In the genomic region with DNA sequence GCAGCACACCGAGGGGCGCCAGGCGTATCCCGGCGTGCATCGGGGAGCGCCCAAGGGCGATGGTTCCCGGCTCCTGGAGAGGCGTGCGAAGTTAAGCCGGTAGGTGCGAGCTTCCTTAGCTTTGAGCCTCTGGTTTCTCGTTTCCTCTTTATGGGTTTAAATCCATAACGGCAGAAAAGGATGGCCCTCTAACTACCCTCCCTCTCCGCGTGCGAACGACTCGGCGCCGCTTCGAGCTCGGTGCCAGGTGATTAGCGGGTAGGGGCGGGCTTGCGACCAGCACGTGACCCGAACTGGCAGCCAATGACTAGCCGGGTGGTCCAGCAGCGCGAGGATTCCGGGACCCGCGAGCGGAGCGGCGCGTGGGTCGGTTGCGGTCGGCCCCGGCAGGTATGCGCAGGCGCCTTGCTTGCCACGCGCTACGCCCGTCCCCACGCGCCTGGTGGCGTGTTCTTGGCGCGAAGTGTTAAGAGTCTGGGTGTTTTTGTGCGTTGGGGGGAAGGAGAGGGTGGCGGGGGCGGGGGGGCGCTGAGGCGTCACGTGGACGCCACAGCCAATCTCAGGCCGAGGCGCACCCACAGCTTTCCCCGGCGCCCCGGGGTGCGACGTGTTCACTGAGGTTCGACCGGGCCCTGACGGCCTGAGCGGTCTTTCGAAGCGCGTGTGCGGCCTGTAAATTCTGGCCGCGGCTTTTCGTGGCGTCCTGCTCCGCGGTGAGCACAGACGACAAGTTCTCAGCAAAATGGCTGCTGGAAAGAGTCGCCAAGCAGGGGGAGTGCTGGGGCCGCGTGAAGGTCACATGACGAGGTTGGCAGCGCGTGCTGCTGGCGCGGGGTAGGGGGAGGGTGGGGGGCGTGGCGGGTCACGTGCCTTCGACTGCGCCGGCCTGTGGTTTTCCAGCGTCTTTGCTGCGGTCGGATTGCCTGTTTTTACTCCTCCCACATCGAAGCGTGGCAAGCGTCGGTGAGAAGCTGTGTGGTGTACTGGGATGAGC, we compare ENCODE assay signal across 1 cellular context.
TF ChIP-seq lines count a peak whose summit lies in the region.

No MANE protein-coding gene starts in this region.

TF ChIP-seq in HepG2, 621 proteins besides CTCF, POLR2A, EP300 and RAD21 (continued from another document and continues in another):
- TF ChIP-seq SMARCE1 (IDR thresholded peaks at IDR 0.05; ENCODE audit: borderline replicate concordance): no peak
- TF ChIP-seq HNRNPLL (IDR thresholded peaks at IDR 0.05; ENCODE audit: low read depth, low read length, poor library complexity, severe bottlenecking): peak; percentile 59
- TF ChIP-seq YEATS2 (CRISPR knock-in tag; IDR thresholded peaks at IDR 0.05; ENCODE audit: borderline replicate concordance): peak; percentile 83
- peak; percentile 70; the same call in 1 of the 2 replicates for TF ChIP-seq ELF3 (CRISPR knock-in tag; IDR thresholded peaks at IDR 0.05)
- TF ChIP-seq, protein P1, sequence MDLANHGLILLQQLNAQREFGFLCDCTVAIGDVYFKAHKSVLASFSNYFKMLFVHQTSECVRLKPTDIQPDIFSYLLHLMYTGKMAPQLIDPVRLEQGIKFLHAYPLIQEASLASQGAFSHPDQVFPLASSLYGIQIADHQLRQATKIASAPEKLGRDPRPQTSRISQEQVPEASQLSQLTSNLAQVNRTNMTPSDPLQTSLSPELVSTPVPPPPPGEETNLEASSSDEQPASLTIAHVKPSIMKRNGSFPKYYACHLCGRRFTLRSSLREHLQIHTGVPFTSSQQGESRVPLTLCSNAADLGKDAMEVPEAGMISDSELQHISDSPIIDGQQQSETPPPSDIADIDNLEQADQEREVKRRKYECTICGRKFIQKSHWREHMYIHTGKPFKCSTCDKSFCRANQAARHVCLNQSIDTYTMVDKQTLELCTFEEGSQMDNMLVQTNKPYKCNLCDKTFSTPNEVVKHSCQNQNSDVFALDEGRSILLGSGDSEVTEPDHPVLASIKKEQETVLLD (CRISPR knock-in tag; IDR thresholded peaks at IDR 0.05; ENCODE audit: low read depth): peak; percentile 94
- TF ChIP-seq, protein P2, sequence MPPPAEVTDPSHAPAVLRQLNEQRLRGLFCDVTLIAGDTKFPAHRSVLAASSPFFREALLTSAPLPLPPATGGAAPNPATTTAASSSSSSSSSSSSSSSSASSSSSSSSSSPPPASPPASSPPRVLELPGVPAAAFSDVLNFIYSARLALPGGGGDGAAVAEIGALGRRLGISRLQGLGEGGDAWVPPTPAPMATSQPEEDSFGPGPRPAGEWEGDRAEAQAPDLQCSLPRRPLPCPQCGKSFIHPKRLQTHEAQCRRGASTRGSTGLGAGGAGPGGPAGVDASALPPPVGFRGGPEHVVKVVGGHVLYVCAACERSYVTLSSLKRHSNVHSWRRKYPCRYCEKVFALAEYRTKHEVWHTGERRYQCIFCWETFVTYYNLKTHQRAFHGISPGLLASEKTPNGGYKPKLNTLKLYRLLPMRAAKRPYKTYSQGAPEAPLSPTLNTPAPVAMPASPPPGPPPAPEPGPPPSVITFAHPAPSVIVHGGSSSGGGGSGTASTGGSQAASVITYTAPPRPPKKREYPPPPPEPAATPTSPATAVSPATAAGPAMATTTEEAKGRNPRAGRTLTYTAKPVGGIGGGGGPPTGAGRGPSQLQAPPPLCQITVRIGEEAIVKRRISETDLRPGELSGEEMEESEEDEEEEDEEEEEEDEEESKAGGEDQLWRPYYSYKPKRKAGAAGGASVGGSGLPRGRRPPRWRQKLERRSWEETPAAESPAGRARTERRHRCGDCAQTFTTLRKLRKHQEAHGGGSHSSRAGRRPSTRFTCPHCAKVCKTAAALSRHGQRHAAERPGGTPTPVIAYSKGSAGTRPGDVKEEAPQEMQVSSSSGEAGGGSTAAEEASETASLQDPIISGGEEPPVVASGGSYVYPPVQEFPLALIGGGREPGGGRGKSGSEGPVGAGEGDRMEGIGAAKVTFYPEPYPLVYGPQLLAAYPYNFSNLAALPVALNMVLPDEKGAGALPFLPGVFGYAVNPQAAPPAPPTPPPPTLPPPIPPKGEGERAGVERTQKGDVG (CRISPR knock-in tag; IDR thresholded peaks at IDR 0.05; ENCODE audit: borderline replicate concordance): peak; percentile 98; the same call in 1 of the 2 replicates
- peak; percentile 96 for TF ChIP-seq ZNF672 (CRISPR knock-in tag; IDR thresholded peaks at IDR 0.05)
- TF ChIP-seq MAF1 (CRISPR knock-in tag; IDR thresholded peaks at IDR 0.05; ENCODE audit: borderline replicate concordance): peak; percentile 67; the same call in 1 of the 2 replicates
- peak; percentile 94 for TF ChIP-seq JUNB (CRISPR knock-in tag; IDR thresholded peaks at IDR 0.05; ENCODE audit: borderline replicate concordance)
- peak; percentile 95; the same call in 1 of the 2 replicates for TF ChIP-seq ZNF552 (CRISPR knock-in tag; IDR thresholded peaks at IDR 0.05; ENCODE audit: borderline replicate concordance)
- no peak for TF ChIP-seq MBD4 (IDR thresholded peaks at IDR 0.05; ENCODE audit: borderline replicate concordance, low read length)
- TF ChIP-seq CBX2 (IDR thresholded peaks at IDR 0.05; ENCODE audit: low read depth, low read length): no peak
- TF ChIP-seq CBX2 (CRISPR knock-in tag; IDR thresholded peaks at IDR 0.05; ENCODE audit: low read depth): 0 out of 2 replicates have a peak, but pooled peaks have one; percentile 87
- TF ChIP-seq GTF2F1 (IDR thresholded peaks at IDR 0.05; ENCODE audit: low read length): no peak; the same call in 1 of the 2 replicates
- TF ChIP-seq CREBL2 (CRISPR knock-in tag; IDR thresholded peaks at IDR 0.05; ENCODE audit: borderline replicate concordance): peak; percentile 97
- 0 out of 2 replicates have a peak, but pooled peaks have one; percentile 35 for TF ChIP-seq MTA1 (CRISPR knock-in tag; IDR thresholded peaks at IDR 0.05; ENCODE audit: borderline replicate concordance)
- peak; percentile 62 for TF ChIP-seq HIC2 (CRISPR knock-in tag; IDR thresholded peaks at IDR 0.05; ENCODE audit: low read depth)
- peak; percentile 98 for TF ChIP-seq ZNF225 (CRISPR knock-in tag; IDR thresholded peaks at IDR 0.05)
- TF ChIP-seq ZNF614 (CRISPR knock-in tag; IDR thresholded peaks at IDR 0.05; ENCODE audit: borderline replicate concordance): 0 out of 2 replicates have a peak, but pooled peaks have one; percentile 70
- TF ChIP-seq, protein P3, sequence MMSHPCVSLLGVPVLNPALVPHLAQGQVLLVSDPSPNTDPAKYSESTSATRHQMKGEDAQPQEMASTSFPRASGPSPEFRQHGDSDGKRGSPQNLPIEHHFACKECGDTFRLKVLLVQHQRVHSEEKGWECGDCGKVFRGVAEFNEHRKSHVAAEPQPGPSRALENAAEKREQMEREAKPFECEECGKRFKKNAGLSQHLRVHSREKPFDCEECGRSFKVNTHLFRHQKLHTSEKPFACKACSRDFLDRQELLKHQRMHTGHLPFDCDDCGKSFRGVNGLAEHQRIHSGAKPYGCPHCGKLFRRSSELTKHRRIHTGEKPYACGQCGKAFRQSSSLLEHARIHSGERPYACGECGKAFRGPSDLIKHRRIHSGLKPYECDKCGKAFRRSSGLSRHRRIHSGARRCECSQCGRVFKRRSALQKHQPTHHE (CRISPR knock-in tag; IDR thresholded peaks at IDR 0.05; ENCODE audit: borderline replicate concordance): peak; percentile 95; the same call in 1 of the 2 replicates
- TF ChIP-seq KMT2B (CRISPR knock-in tag; IDR thresholded peaks at IDR 0.05): peak; percentile 95
- TF ChIP-seq ETV5 (CRISPR knock-in tag; IDR thresholded peaks at IDR 0.05; ENCODE audit: borderline replicate concordance): peak; percentile 30; the same call in 1 of the 2 replicates
- 0 out of 2 replicates have a peak, but pooled peaks have one; percentile 62 for TF ChIP-seq ZNF3 (CRISPR knock-in tag; IDR thresholded peaks at IDR 0.05)
- TF ChIP-seq HNF4G (IDR thresholded peaks at IDR 0.05; ENCODE audit: borderline replicate concordance, low read depth, low read length): no peak
- TF ChIP-seq HNF4G (CRISPR knock-in tag; IDR thresholded peaks at IDR 0.05; ENCODE audit: borderline replicate concordance, low read depth): no peak; the same call in 1 of the 2 replicates
- TF ChIP-seq, protein P4, sequence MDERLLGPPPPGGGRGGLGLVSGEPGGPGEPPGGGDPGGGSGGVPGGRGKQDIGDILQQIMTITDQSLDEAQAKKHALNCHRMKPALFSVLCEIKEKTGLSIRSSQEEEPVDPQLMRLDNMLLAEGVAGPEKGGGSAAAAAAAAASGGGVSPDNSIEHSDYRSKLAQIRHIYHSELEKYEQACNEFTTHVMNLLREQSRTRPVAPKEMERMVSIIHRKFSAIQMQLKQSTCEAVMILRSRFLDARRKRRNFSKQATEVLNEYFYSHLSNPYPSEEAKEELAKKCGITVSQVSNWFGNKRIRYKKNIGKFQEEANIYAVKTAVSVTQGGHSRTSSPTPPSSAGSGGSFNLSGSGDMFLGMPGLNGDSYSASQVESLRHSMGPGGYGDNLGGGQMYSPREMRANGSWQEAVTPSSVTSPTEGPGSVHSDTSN (CRISPR knock-in tag; IDR thresholded peaks at IDR 0.05): no peak
- peak; percentile 91 for TF ChIP-seq ZNF232 (CRISPR knock-in tag; IDR thresholded peaks at IDR 0.05; ENCODE audit: borderline replicate concordance)
- TF ChIP-seq, protein P5, sequence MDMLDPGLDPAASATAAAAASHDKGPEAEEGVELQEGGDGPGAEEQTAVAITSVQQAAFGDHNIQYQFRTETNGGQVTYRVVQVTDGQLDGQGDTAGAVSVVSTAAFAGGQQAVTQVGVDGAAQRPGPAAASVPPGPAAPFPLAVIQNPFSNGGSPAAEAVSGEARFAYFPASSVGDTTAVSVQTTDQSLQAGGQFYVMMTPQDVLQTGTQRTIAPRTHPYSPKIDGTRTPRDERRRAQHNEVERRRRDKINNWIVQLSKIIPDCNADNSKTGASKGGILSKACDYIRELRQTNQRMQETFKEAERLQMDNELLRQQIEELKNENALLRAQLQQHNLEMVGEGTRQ (IDR thresholded peaks at IDR 0.05; ENCODE audit: low read depth, low read length): peak; percentile 95
- TF ChIP-seq, protein P5 (CRISPR knock-in tag; IDR thresholded peaks at IDR 0.05; ENCODE audit: borderline replicate concordance): peak; percentile 98
- TF ChIP-seq ZNF556 (CRISPR knock-in tag; IDR thresholded peaks at IDR 0.05; ENCODE audit: borderline replicate concordance): peak; percentile 36; the same call in 1 of the 2 replicates
- TF ChIP-seq RNF2 (conservative IDR thresholded peaks at IDR 0.05; ENCODE audit: low read depth): peak; percentile 100
- peak; percentile 57; the same call in 1 of the 2 replicates for TF ChIP-seq SIX4 (CRISPR knock-in tag; IDR thresholded peaks at IDR 0.05)
- no peak; the same call in none of the 2 replicates for TF ChIP-seq ARID5B (CRISPR knock-in tag; IDR thresholded peaks at IDR 0.05)
- TF ChIP-seq ZNF792 (CRISPR knock-in tag; IDR thresholded peaks at IDR 0.05): peak; percentile 90
- TF ChIP-seq TBL1XR1 (IDR thresholded peaks at IDR 0.05; ENCODE audit: borderline replicate concordance, low read length, partially characterized antibody): no peak
- TF ChIP-seq NR2F6 (IDR thresholded peaks at IDR 0.05): no peak
- peak; percentile 74 for TF ChIP-seq NR2F6 (CRISPR knock-in tag; IDR thresholded peaks at IDR 0.05)
- TF ChIP-seq ZBTB38 (CRISPR knock-in tag; IDR thresholded peaks at IDR 0.05): peak; percentile 79
